ENCODE assay signal across 13 cellular contexts in the genomic region with DNA sequence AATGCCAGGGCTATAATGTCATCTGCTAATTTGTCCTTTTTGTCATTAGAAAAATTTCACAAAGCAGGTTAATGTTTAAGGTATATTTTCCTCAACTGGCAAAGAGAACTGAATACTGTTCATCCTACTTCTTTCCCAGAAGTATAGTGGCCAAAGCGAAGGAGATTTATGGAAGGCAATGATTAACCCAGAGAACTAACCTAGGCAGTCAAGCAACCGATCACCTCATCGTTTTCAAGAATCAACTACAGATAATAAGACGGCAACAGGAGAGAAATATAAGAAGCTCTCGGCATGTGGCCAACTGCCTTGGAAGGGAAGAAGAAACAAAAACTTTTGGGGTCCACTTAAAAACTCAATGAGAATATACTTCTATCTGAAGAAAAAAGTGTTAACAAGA. TPM values are rescaled to one million over a fixed set of nuclear protein-coding genes. Genes with fewer than 3 reads are reported as not detected.
A peak's percentile ranks its signal among the peaks of the same experiment; 100 is the strongest.
DNase-seq lines count a peak whose midpoint lies in the region; ATAC-seq and TF ChIP-seq lines count a peak whose summit lies in the region.
"Had no signal": no experiment of that assay in that cellular context is flagged by ENCODE, and none has a peak within 500 bp of the region (broad histone marks: within the 10 kb centered on the region; RNA-seq: fewer than 3 reads in every experiment).

No MANE protein-coding gene starts in this region.

- intact Hi-C loops in mucosa of descending colon (cut with DNase I, micrococcal nuclease): no loop called here

- H3K27me3 ChIP-seq in osteoblast (ENCODE audit: insufficient read depth, low read length): no peaks in the 10 kb centered on the region
- H3K27me3 ChIP-seq: BLaER1 treated with 17β-estradiol and CSF1 and Interleukin-3, amounts not matched to agents 10 nM and 100 nM had no signal

- peaks cover 16% of the 10 kb centered on the region for H4K20me1 ChIP-seq in osteoblast (ENCODE audit: insufficient read depth, low read length)

- ATAC-seq in mucosa of descending colon (peak; percentile 85), GM18868 (IDR thresholded peaks at IDR 0.05; ENCODE audit: unreplicated experiment) (no peak)
- ATAC-seq: CD8-positive, alpha-beta T cell had no signal

- H2AFZ ChIP-seq in osteoblast (ENCODE audit: low read length): no peak overlapping the region

- no peak overlapping the region for H3K4me2 ChIP-seq in osteoblast (ENCODE audit: insufficient read depth, low read length)

- no peaks in the 10 kb centered on the region for H3K9me3 ChIP-seq in mucosa of descending colon
- no peaks in the 10 kb centered on the region for H3K9me3 ChIP-seq in osteoblast (ENCODE audit: low read depth, low read length)

- H3K4me1 ChIP-seq in mucosa of descending colon (ENCODE audit: low read depth) (no peaks in the 10 kb centered on the region), osteoblast (ENCODE audit: insufficient read depth, low read length) (no peaks in the 10 kb centered on the region)

- H3K27ac ChIP-seq in osteoblast (ENCODE audit: low read depth, low read length): no peak overlapping the region

- no peaks in the 10 kb centered on the region for H3K36me3 ChIP-seq in mucosa of descending colon (ENCODE audit: low read depth)
- H3K36me3 ChIP-seq in osteoblast (ENCODE audit: insufficient read depth, low read length): no peaks in the 10 kb centered on the region

- DNase-seq in epithelial cell of proximal tubule (ENCODE audit: low read depth) (no peak), kidney tubule cell (ENCODE audit: low spot score) (peak; percentile 65), mucosa of descending colon (peak in 1 of 3 donors; percentile 32), NCI-H1092 (lab: John Stamatoyannopoulos, UW) (no peak), osteoblast (ENCODE audit: insufficient read length, low spot score, missing footprints) (no peak), DMS153 treated with DMSO at 0.1 percent for 48 hours (lab: John Stamatoyannopoulos, UW; ENCODE audit: unreplicated experiment) (no peak)
- DNase-seq: CD8-positive, alpha-beta T cell; DMS 273 treated with DMSO at 0.1 percent for 48 hours; GDM1; H9; IMR-90 had no signal

- H3K79me2 ChIP-seq in osteoblast (ENCODE audit: insufficient read depth, low read length): peaks cover 71% of the 10 kb centered on the region

- no peak for TF ChIP-seq CTCF in epithelial cell of proximal tubule (conservative IDR thresholded peaks at IDR 0.05; ENCODE audit: low read depth, low read length)
- no peak for TF ChIP-seq CTCF in mucosa of descending colon (IDR thresholded peaks at IDR 0.05)
- TF ChIP-seq CTCF in osteoblast (IDR thresholded peaks at IDR 0.05; ENCODE audit: extremely low read depth, low read depth, low read length): no peak

- H3K4me3 ChIP-seq in epithelial cell of proximal tubule (ENCODE audit: low read depth, low read length) (peak overlapping the region; percentile 21), mucosa of descending colon (no peak overlapping the region), osteoblast (ENCODE audit: insufficient read depth, low read length) (no peak overlapping the region)
- H3K4me3 ChIP-seq: BLaER1 treated with 17β-estradiol and CSF1 and Interleukin-3, amounts not matched to agents 10 nM and 100 nM had no signal

RNA-seq across cellular contexts. Expression of gene REV3L, which starts 38.2 kb away (rescaled TPM):
- total RNA-seq in epithelial cell of proximal tubule: 8.2 and 14.2 TPM in 2 replicates
- 10 to 100 TPM; 17.7 to 56.4 (median 20.7) TPM for total RNA-seq in mucosa of descending colon
- total RNA-seq in osteoblast: 41.3 and 42.0 TPM in 2 replicates
